In the genomic region with DNA sequence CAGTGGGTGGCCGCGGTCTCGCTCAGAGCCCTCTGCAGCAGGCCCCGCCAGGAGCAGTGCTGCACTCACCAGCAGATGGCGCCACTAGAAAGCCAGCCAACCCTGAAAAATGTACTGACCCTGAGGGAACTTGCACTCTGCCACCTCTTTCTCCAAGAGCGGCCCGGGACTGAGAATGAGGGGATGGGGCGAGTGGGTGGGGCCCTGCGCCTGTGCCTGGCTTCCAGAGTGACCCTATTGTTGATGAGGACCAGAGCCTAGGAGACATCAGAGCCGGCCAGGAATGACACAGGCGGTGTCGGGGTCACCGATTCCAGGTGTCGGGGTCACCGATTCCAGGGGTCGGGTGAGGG, we compare ENCODE assay signal across 1 cellular context.
TF ChIP-seq lines count a peak whose summit lies in the region.

No MANE protein-coding gene starts in this region.

TF ChIP-seq in K562, 482 proteins besides CTCF, POLR2A, EP300 and RAD21 (continued from another document and continues in another):
- TF ChIP-seq, protein P1, sequence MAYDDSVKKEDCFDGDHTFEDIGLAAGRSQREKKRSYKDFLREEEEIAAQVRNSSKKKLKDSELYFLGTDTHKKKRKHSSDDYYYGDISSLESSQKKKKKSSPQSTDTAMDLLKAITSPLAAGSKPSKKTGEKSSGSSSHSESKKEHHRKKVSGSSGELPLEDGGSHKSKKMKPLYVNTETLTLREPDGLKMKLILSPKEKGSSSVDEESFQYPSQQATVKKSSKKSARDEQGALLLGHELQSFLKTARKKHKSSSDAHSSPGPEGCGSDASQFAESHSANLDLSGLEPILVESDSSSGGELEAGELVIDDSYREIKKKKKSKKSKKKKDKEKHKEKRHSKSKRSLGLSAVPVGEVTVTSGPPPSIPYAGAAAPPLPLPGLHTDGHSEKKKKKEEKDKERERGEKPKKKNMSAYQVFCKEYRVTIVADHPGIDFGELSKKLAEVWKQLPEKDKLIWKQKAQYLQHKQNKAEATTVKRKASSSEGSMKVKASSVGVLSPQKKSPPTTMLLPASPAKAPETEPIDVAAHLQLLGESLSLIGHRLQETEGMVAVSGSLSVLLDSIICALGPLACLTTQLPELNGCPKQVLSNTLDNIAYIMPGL (CRISPR knock-in tag; IDR thresholded peaks at IDR 0.05): no peak
- TF ChIP-seq, protein P2, sequence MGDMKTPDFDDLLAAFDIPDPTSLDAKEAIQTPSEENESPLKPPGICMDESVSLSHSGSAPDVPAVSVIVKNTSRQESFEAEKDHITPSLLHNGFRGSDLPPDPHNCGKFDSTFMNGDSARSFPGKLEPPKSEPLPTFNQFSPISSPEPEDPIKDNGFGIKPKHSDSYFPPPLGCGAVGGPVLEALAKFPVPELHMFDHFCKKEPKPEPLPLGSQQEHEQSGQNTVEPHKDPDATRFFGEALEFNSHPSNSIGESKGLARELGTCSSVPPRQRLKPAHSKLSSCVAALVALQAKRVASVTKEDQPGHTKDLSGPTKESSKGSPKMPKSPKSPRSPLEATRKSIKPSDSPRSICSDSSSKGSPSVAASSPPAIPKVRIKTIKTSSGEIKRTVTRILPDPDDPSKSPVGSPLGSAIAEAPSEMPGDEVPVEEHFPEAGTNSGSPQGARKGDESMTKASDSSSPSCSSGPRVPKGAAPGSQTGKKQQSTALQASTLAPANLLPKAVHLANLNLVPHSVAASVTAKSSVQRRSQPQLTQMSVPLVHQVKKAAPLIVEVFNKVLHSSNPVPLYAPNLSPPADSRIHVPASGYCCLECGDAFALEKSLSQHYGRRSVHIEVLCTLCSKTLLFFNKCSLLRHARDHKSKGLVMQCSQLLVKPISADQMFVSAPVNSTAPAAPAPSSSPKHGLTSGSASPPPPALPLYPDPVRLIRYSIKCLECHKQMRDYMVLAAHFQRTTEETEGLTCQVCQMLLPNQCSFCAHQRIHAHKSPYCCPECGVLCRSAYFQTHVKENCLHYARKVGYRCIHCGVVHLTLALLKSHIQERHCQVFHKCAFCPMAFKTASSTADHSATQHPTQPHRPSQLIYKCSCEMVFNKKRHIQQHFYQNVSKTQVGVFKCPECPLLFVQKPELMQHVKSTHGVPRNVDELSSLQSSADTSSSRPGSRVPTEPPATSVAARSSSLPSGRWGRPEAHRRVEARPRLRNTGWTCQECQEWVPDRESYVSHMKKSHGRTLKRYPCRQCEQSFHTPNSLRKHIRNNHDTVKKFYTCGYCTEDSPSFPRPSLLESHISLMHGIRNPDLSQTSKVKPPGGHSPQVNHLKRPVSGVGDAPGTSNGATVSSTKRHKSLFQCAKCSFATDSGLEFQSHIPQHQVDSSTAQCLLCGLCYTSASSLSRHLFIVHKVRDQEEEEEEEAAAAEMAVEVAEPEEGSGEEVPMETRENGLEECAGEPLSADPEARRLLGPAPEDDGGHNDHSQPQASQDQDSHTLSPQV (IDR thresholded peaks at IDR 0.05): no peak
- TF ChIP-seq ZBTB7A (IDR thresholded peaks at IDR 0.05; ENCODE audit: borderline replicate concordance, control insufficient read depth, low read depth, low read length) (peak; percentile 44; the same call in 1 of the 2 replicates), ZFPM2 (CRISPR knock-in tag; IDR thresholded peaks at IDR 0.05) (no peak), TCF3 (CRISPR knock-in tag; IDR thresholded peaks at IDR 0.05) (0 out of 2 replicates have a peak, but pooled peaks have one; percentile 15), STAT5B (CRISPR knock-in tag; IDR thresholded peaks at IDR 0.05) (no peak), SMARCA5 (IDR thresholded peaks at IDR 0.05) (no peak), NFIX (CRISPR knock-in tag; IDR thresholded peaks at IDR 0.05; ENCODE audit: low read depth) (no peak), NR2C1 (IDR thresholded peaks at IDR 0.05) (no peak), NR2C1 (tag; IDR thresholded peaks at IDR 0.05) (peak; percentile 22; the same call in 1 of the 2 replicates), STAG1 (CRISPR knock-in tag; IDR thresholded peaks at IDR 0.05; ENCODE audit: borderline replicate concordance) (peak; percentile 75), NONO (IDR thresholded peaks at IDR 0.05; ENCODE audit: low read depth in 2 of 2, low read length in 1 of 2) (no peak), SMC3 (conservative IDR thresholded peaks at IDR 0.05; ENCODE audit: insufficient read depth, low read depth, low read length) (peak; percentile 95), MIER1 (IDR thresholded peaks at IDR 0.05; ENCODE audit: low read depth) (no peak), ZNF143 (CRISPR knock-in tag; IDR thresholded peaks at IDR 0.05) (no peak), GTF2E2 (tag; IDR thresholded peaks at IDR 0.05) (no peak), MTF1 (CRISPR knock-in tag; IDR thresholded peaks at IDR 0.05; ENCODE audit: borderline replicate concordance) (no peak), YY1 (IDR thresholded peaks at IDR 0.05; ENCODE audit: borderline replicate concordance in 1 of 3, control insufficient read depth in 1 of 3, extremely low read depth in 1 of 3, insufficient read depth in 3 of 3, insufficient read length in 1 of 3, insufficient replicate concordance in 2 of 3, low read depth in 1 of 3, low read length in 2 of 3) (no peak), ZNF24 (IDR thresholded peaks at IDR 0.05) (0 out of 2 replicates have a peak, but pooled peaks have one; percentile 50), MCM2 (IDR thresholded peaks at IDR 0.05; ENCODE audit: low read depth) (no peak), TAF1 (IDR thresholded peaks at IDR 0.05; ENCODE audit: control insufficient read depth, extremely low read depth, insufficient read depth, low read length, severe bottlenecking) (no peak)
- TF ChIP-seq, protein P3, sequence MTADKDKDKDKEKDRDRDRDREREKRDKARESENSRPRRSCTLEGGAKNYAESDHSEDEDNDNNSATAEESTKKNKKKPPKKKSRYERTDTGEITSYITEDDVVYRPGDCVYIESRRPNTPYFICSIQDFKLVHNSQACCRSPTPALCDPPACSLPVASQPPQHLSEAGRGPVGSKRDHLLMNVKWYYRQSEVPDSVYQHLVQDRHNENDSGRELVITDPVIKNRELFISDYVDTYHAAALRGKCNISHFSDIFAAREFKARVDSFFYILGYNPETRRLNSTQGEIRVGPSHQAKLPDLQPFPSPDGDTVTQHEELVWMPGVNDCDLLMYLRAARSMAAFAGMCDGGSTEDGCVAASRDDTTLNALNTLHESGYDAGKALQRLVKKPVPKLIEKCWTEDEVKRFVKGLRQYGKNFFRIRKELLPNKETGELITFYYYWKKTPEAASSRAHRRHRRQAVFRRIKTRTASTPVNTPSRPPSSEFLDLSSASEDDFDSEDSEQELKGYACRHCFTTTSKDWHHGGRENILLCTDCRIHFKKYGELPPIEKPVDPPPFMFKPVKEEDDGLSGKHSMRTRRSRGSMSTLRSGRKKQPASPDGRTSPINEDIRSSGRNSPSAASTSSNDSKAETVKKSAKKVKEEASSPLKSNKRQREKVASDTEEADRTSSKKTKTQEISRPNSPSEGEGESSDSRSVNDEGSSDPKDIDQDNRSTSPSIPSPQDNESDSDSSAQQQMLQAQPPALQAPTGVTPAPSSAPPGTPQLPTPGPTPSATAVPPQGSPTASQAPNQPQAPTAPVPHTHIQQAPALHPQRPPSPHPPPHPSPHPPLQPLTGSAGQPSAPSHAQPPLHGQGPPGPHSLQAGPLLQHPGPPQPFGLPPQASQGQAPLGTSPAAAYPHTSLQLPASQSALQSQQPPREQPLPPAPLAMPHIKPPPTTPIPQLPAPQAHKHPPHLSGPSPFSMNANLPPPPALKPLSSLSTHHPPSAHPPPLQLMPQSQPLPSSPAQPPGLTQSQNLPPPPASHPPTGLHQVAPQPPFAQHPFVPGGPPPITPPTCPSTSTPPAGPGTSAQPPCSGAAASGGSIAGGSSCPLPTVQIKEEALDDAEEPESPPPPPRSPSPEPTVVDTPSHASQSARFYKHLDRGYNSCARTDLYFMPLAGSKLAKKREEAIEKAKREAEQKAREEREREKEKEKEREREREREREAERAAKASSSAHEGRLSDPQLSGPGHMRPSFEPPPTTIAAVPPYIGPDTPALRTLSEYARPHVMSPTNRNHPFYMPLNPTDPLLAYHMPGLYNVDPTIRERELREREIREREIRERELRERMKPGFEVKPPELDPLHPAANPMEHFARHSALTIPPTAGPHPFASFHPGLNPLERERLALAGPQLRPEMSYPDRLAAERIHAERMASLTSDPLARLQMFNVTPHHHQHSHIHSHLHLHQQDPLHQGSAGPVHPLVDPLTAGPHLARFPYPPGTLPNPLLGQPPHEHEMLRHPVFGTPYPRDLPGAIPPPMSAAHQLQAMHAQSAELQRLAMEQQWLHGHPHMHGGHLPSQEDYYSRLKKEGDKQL (CRISPR knock-in tag; IDR thresholded peaks at IDR 0.05; ENCODE audit: borderline replicate concordance): no peak
- TF ChIP-seq, protein P4, sequence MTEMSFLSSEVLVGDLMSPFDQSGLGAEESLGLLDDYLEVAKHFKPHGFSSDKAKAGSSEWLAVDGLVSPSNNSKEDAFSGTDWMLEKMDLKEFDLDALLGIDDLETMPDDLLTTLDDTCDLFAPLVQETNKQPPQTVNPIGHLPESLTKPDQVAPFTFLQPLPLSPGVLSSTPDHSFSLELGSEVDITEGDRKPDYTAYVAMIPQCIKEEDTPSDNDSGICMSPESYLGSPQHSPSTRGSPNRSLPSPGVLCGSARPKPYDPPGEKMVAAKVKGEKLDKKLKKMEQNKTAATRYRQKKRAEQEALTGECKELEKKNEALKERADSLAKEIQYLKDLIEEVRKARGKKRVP (CRISPR knock-in tag; IDR thresholded peaks at IDR 0.05): no peak
- TF ChIP-seq, protein P5, sequence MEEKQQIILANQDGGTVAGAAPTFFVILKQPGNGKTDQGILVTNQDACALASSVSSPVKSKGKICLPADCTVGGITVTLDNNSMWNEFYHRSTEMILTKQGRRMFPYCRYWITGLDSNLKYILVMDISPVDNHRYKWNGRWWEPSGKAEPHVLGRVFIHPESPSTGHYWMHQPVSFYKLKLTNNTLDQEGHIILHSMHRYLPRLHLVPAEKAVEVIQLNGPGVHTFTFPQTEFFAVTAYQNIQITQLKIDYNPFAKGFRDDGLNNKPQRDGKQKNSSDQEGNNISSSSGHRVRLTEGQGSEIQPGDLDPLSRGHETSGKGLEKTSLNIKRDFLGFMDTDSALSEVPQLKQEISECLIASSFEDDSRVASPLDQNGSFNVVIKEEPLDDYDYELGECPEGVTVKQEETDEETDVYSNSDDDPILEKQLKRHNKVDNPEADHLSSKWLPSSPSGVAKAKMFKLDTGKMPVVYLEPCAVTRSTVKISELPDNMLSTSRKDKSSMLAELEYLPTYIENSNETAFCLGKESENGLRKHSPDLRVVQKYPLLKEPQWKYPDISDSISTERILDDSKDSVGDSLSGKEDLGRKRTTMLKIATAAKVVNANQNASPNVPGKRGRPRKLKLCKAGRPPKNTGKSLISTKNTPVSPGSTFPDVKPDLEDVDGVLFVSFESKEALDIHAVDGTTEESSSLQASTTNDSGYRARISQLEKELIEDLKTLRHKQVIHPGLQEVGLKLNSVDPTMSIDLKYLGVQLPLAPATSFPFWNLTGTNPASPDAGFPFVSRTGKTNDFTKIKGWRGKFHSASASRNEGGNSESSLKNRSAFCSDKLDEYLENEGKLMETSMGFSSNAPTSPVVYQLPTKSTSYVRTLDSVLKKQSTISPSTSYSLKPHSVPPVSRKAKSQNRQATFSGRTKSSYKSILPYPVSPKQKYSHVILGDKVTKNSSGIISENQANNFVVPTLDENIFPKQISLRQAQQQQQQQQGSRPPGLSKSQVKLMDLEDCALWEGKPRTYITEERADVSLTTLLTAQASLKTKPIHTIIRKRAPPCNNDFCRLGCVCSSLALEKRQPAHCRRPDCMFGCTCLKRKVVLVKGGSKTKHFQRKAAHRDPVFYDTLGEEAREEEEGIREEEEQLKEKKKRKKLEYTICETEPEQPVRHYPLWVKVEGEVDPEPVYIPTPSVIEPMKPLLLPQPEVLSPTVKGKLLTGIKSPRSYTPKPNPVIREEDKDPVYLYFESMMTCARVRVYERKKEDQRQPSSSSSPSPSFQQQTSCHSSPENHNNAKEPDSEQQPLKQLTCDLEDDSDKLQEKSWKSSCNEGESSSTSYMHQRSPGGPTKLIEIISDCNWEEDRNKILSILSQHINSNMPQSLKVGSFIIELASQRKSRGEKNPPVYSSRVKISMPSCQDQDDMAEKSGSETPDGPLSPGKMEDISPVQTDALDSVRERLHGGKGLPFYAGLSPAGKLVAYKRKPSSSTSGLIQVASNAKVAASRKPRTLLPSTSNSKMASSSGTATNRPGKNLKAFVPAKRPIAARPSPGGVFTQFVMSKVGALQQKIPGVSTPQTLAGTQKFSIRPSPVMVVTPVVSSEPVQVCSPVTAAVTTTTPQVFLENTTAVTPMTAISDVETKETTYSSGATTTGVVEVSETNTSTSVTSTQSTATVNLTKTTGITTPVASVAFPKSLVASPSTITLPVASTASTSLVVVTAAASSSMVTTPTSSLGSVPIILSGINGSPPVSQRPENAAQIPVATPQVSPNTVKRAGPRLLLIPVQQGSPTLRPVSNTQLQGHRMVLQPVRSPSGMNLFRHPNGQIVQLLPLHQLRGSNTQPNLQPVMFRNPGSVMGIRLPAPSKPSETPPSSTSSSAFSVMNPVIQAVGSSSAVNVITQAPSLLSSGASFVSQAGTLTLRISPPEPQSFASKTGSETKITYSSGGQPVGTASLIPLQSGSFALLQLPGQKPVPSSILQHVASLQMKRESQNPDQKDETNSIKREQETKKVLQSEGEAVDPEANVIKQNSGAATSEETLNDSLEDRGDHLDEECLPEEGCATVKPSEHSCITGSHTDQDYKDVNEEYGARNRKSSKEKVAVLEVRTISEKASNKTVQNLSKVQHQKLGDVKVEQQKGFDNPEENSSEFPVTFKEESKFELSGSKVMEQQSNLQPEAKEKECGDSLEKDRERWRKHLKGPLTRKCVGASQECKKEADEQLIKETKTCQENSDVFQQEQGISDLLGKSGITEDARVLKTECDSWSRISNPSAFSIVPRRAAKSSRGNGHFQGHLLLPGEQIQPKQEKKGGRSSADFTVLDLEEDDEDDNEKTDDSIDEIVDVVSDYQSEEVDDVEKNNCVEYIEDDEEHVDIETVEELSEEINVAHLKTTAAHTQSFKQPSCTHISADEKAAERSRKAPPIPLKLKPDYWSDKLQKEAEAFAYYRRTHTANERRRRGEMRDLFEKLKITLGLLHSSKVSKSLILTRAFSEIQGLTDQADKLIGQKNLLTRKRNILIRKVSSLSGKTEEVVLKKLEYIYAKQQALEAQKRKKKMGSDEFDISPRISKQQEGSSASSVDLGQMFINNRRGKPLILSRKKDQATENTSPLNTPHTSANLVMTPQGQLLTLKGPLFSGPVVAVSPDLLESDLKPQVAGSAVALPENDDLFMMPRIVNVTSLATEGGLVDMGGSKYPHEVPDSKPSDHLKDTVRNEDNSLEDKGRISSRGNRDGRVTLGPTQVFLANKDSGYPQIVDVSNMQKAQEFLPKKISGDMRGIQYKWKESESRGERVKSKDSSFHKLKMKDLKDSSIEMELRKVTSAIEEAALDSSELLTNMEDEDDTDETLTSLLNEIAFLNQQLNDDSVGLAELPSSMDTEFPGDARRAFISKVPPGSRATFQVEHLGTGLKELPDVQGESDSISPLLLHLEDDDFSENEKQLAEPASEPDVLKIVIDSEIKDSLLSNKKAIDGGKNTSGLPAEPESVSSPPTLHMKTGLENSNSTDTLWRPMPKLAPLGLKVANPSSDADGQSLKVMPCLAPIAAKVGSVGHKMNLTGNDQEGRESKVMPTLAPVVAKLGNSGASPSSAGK (IDR thresholded peaks at IDR 0.05): no peak
